In genomic region chr11:68521962-68522626, GRCh38 we compare ENCODE assay signal across 19 cellular contexts.
"Had no signal": no experiment of that assay in that cellular context is flagged by ENCODE, and none has a peak within 500 bp of the region (broad histone marks: within the 10 kb centered on the region; RNA-seq: fewer than 3 reads in every experiment).

No MANE protein-coding gene starts in this region.

- H3K36me3 ChIP-seq: uterus had no signal

- H3K4me1 ChIP-seq: uterus had no signal

- ATAC-seq: esophagus mucosa, left lung, pancreas, SK-N-SH treated with all-trans-retinoic acid at 6 μM for 48 hours had no signal

- DNase-seq: activated CD4-positive, alpha-beta T cell treated with anti-CD3 and anti-CD28 coated beads, Interleukin-2, amount 50 U/mL, for 48 hours; activated naive CD4-positive, alpha-beta T cell treated with anti-CD3 and anti-CD28 coated beads, Interleukin-2, amount 10 ng/mL, durations not matched to agents 7 days and 5 days; brain microvascular endothelial cell; cerebellar nuclear complex; endodermal cell; left lung; mesenchymal stem cell; pancreas; retina; stimulated activated CD4-positive, alpha-beta T cell treated with anti-CD3 and anti-CD28 coated beads, Interleukin-15, amount 100 ng/mL, for 24 hours; stimulated activated CD4-positive, alpha-beta T cell treated with anti-CD3 and anti-CD28 coated beads, Interleukin-4, amount 100 ng/mL, for 24 hours; stomach; thyroid gland; uterus had no signal

- H3K4me1 Mint-ChIP-seq: neural progenitor cell had no signal

- H3K9me3 Mint-ChIP-seq: activated naive CD4-positive, alpha-beta T cell treated with anti-CD3 and anti-CD28 coated beads, Interleukin-2, amount 10 ng/mL, durations not matched to agents 7 days and 5 days; dendritic cell treated with granulocyte-macrophage colony-stimulating factor and Interleukin-4, amounts not matched to agents 40 ng/mL and 50 ng/mL, for 4 days; endodermal cell; neural progenitor cell; T-helper 1 cell treated with Interleukin-12 subunit alpha and Interleukin-12 subunit beta and Interleukin-4 antibody, amounts not matched to agents 30 μg/mL and 1 μg/mL, for 36 hours had no signal

- H3K4me3 Mint-ChIP-seq: activated naive CD4-positive, alpha-beta T cell treated with anti-CD3 and anti-CD28 coated beads, Interleukin-2, amount 10 ng/mL, durations not matched to agents 7 days and 5 days; dendritic cell treated with granulocyte-macrophage colony-stimulating factor and Interleukin-4, amounts not matched to agents 40 ng/mL and 50 ng/mL, for 4 days; endodermal cell; neural progenitor cell; T-helper 1 cell treated with Interleukin-12 subunit alpha and Interleukin-12 subunit beta and Interleukin-4 antibody, amounts not matched to agents 30 μg/mL and 1 μg/mL, for 36 hours had no signal

- H3K27me3 Mint-ChIP-seq: activated naive CD4-positive, alpha-beta T cell treated with anti-CD3 and anti-CD28 coated beads, Interleukin-2, amount 10 ng/mL, durations not matched to agents 7 days and 5 days; dendritic cell treated with granulocyte-macrophage colony-stimulating factor and Interleukin-4, amounts not matched to agents 40 ng/mL and 50 ng/mL, for 4 days had no signal

- FAIRE-seq: pancreas had no signal

- H3K27ac Mint-ChIP-seq: activated naive CD4-positive, alpha-beta T cell treated with anti-CD3 and anti-CD28 coated beads, Interleukin-2, amount 10 ng/mL, durations not matched to agents 7 days and 5 days; dendritic cell treated with granulocyte-macrophage colony-stimulating factor and Interleukin-4, amounts not matched to agents 40 ng/mL and 50 ng/mL, for 4 days; endodermal cell; neural progenitor cell; T-helper 1 cell treated with Interleukin-12 subunit alpha and Interleukin-12 subunit beta and Interleukin-4 antibody, amounts not matched to agents 30 μg/mL and 1 μg/mL, for 36 hours had no signal

- H3K9me3 ChIP-seq: left lung, pancreas, stomach, thyroid gland, uterus had no signal

- H3K4me3 ChIP-seq: left lung, neural progenitor cell, pancreas, stomach, thyroid gland, uterus had no signal
